In the genomic region with DNA sequence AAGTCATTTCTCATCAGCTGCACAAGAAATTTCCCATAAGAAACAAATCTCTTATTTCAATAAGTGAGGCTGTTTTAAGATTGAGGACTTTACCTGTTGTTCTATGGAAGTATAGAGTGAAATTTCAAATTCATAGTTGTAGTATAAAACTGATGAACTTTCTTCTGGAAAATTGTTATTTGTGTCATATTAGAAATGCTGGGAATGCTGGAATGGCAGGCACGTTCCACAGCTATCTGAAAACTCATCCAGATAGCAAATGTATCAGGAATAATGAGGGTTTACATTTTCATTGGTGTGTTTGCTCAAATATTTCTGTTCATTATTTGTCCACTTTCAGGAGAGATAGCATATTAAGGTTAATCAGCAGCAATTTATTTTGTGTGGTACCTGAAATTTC, we compare ENCODE assay signal across 22 cellular contexts.
"Had no signal": no experiment of that assay in that cellular context is flagged by ENCODE, and none has a peak within 500 bp of the region (broad histone marks: within the 10 kb centered on the region; RNA-seq: fewer than 3 reads in every experiment).

No MANE protein-coding gene starts in this region.

- DNase-seq: dermis blood vessel endothelial cell; erythroblast; foreskin melanocyte; immature natural killer cell; left ventricle myocardium superior; mesenchymal stem cell; midbrain; naive B cell; occipital lobe; pancreas; retina; spleen; stimulated activated CD4-positive, alpha-beta T cell treated with anti-CD3 and anti-CD28 coated beads, Interleukin-15, amount 100 ng/mL, for 24 hours; stimulated activated CD4-positive, alpha-beta T cell treated with anti-CD3 and anti-CD28 coated beads, Interleukin-1b, Interleukin-23, amount 100 ng/mL, for 48 hours; stimulated activated CD4-positive, alpha-beta T cell treated with anti-CD3 and anti-CD28 coated beads, Interleukin-4, amount 100 ng/mL, for 24 hours; uterus had no signal

- H3K4me1 ChIP-seq: pancreas, prostate gland had no signal

- H3K9me3 ChIP-seq: pancreas, prostate gland, uterus had no signal

- FAIRE-seq: endothelial cell of umbilical vein, keratinocyte had no signal

- H3K27me3 ChIP-seq: pancreas, spleen, uterus had no signal

- H3K36me3 ChIP-seq: pancreas, prostate gland, spleen, uterus had no signal

- H3K27ac ChIP-seq: pancreas, prostate gland had no signal

- H3K4me3 ChIP-seq: lung, pancreas, prostate gland, spleen, uterus had no signal

- ATAC-seq: left ventricle myocardium superior; pancreas; sciatic nerve; stimulated activated memory B cell treated with anti-CD40 and anti-IgM and Interleukin-4, amounts not matched to agents 10 μg/mL and 1 μg/mL and 100 μg/mL, for 72 hours had no signal
